Comparison of ENCODE assay signal across 13 cellular contexts in the genomic region with DNA sequence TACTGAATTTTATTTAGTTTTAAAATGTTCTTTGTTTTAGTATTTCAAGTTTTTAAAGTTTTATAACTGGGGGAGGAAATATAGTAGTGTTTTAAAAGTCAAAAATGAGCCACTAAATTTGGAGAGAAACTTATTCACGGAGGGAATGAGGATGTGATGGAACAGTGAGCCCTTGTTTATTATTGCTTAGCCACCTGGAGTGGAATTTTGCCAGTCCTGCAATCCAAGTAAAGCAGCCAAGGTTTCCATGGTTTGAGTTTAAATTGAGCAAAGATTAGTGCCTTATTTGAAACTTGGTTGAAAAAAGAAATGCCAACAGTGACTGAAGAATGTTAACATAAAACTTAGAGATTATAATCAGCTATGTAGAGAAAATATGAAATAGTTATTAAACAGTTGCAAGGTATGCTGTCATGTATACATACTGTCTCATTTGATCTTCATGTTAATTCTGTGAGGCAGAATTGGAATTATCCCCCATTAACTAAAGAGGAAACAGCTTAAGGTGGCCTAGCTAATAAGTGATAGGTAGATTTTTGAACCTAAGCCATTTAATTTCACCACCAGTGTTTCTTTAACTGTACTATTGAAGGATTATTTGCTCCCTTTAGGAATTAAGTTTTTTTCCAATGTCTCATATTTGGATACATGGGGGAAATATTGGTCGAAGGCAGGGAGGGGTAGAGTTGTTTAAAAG. TPM values are rescaled to one million over a fixed set of nuclear protein-coding genes. Genes with fewer than 3 reads are reported as not detected.
A peak's percentile ranks its signal among the peaks of the same experiment; 100 is the strongest.
DNase-seq lines count a peak whose midpoint lies in the region; ATAC-seq and TF ChIP-seq lines count a peak whose summit lies in the region.
"Had no signal": no experiment of that assay in that cellular context is flagged by ENCODE, and none has a peak within 500 bp of the region (broad histone marks: within the 10 kb centered on the region; RNA-seq: fewer than 3 reads in every experiment).

No MANE protein-coding gene starts in this region.

- peaks cover 0 to 3% (median 0%) of the 10 kb centered on the region in 5 experiments for H3K9me3 Mint-ChIP-seq in brain
- no peaks in the 10 kb centered on the region for H3K9me3 Mint-ChIP-seq in mesothelial cell of epicardium
- H3K9me3 Mint-ChIP-seq: T-helper 1 cell treated with Interleukin-12 subunit alpha and Interleukin-12 subunit beta and Interleukin-4 antibody, amounts not matched to agents 30 μg/mL and 1 μg/mL, for 36 hours had no signal

- H3K27ac Mint-ChIP-seq in brain (peak overlapping the region in 4 of 5 experiments; percentile 54 to 85 (median 66)), mesothelial cell of epicardium (peak overlapping the region; percentile 84)
- H3K27ac Mint-ChIP-seq: activated CD4-positive, alpha-beta T cell treated with anti-CD3 and anti-CD28 coated beads for 36 hours; T-helper 1 cell treated with Interleukin-12 subunit alpha and Interleukin-12 subunit beta and Interleukin-4 antibody, amounts not matched to agents 30 μg/mL and 1 μg/mL, for 36 hours had no signal

- peaks cover 11% of the 10 kb centered on the region for H3K4me1 ChIP-seq in A673 (ENCODE audit: insufficient read depth, low read length, poor library complexity, severe bottlenecking)

- no peaks in the 10 kb centered on the region for H3K36me3 ChIP-seq in A673 (ENCODE audit: insufficient read depth, low read length, poor library complexity, severe bottlenecking)

- H3K4me3 Mint-ChIP-seq in brain (peak overlapping the region in 1 of 5 experiments; percentile 10), mesothelial cell of epicardium (no peak overlapping the region)
- H3K4me3 Mint-ChIP-seq: activated CD4-positive, alpha-beta T cell treated with anti-CD3 and anti-CD28 coated beads for 36 hours; T-helper 1 cell treated with Interleukin-12 subunit alpha and Interleukin-12 subunit beta and Interleukin-4 antibody, amounts not matched to agents 30 μg/mL and 1 μg/mL, for 36 hours had no signal

- H3K36me3 Mint-ChIP-seq in brain (peaks cover 16% of the 10 kb centered on the region), mesothelial cell of epicardium (peaks cover 9% of the 10 kb centered on the region)

- H3K27ac ChIP-seq in temporal lobe (ENCODE audit: low read depth, low read length) (peak overlapping the region; percentile 12), A673 (ENCODE audit: low read depth, low read length, poor library complexity, severe bottlenecking) (no peak overlapping the region)

- CTCF ChIA-PET in A673 (lab: Charles Lee): no interaction called here

- DNase-seq in M059J (ENCODE audit: low read depth) (peak; percentile 14), mesothelial cell of epicardium (ENCODE audit: low spot score in 2 of 2, unreplicated experiment in 2 of 2) (no peak), A673 (ENCODE audit: low spot score) (no peak)
- DNase-seq: activated CD4-positive, alpha-beta T cell treated with anti-CD3 and anti-CD28 coated beads for 36 hours; activated T-cell treated with anti-CD3 and anti-CD28 coated beads, Interleukin-2, amount 50 U/mL, for 1 hour; C1 segment of cervical spinal cord; DND-41; NCI-H446 treated with DMSO at 0.1 percent for 48 hours had no signal

- H3K4me3 ChIP-seq in A673 (ENCODE audit: low read depth, low read length, poor library complexity, severe bottlenecking): no peak overlapping the region

- TF ChIP-seq CTCF in brain (conservative IDR thresholded peaks at IDR 0.05): no peak
- no peak for TF ChIP-seq CTCF in mesothelial cell of epicardium (IDR thresholded peaks at IDR 0.05; ENCODE audit: unreplicated experiment)
- TF ChIP-seq CTCF in A673 (conservative IDR thresholded peaks at IDR 0.05; ENCODE audit: low read depth, low read length): no peak

- H3K27me3 ChIP-seq in A673 (replicated peaks; ENCODE audit: insufficient read depth, low read depth, low read length, poor library complexity): no peaks in the 10 kb centered on the region

- BruUV-seq in A673 (replicated peaks; lab: Mats Ljungman, UMichigan): no TSS peak

- intact Hi-C loops in A673 (cut with micrococcal nuclease; ENCODE audit: unreplicated experiment): no loop called here

- H3K4me1 Mint-ChIP-seq in brain (peaks cover 21% of the 10 kb centered on the region), mesothelial cell of epicardium (peaks cover 18% of the 10 kb centered on the region)

- POLR2A ChIA-PET in A673 (lab: Charles Lee; ENCODE audit: low non-redundant PET): no interaction called here

- H3K27me3 Mint-ChIP-seq in brain: no peaks in the 10 kb centered on the region
- H3K27me3 Mint-ChIP-seq in mesothelial cell of epicardium (ENCODE audit: low read depth): no peaks in the 10 kb centered on the region
- H3K27me3 Mint-ChIP-seq: activated CD4-positive, alpha-beta T cell treated with anti-CD3 and anti-CD28 coated beads for 36 hours had no signal

- no peaks in the 10 kb centered on the region for H3K9me3 ChIP-seq in A673 (ENCODE audit: low read depth, low read length, poor library complexity, severe bottlenecking)

- ATAC-seq in GM19351 (IDR thresholded peaks at IDR 0.05; ENCODE audit: unreplicated experiment) (no peak), GM18511 (IDR thresholded peaks at IDR 0.05; ENCODE audit: unreplicated experiment) (no peak)
- ATAC-seq: activated CD4-positive, alpha-beta T cell treated with anti-CD3 and anti-CD28 coated beads for 36 hours had no signal

RNA-seq across cellular contexts. Expression of gene SWAP70, which starts 36.4 kb away (rescaled TPM):
- 22.4 and 31.9 TPM in 2 replicates for total RNA-seq in M059J (2014; rRNA removed; shearing (Covaris generic))
- polyA plus RNA-seq in brain (ENCODE audit: insufficient read depth, low read depth, low replicate concordance): 7.6 TPM
- total RNA-seq in mesothelial cell of epicardium (22.9 to 25.9 TPM (median 24.0 TPM) in 3 replicates), temporal lobe (9.8 TPM), A673 (2021) (18.9 and 21.1 TPM in 2 replicates)
